Comparison of ENCODE assay signal across 2 cellular contexts in genomic region chr9:137683307-137683864, GRCh38.
TF ChIP-seq lines count a peak whose summit lies in the region.

No MANE protein-coding gene starts in this region.

TF ChIP-seq in HepG2, 621 proteins besides CTCF, POLR2A, EP300 and RAD21:
- TF ChIP-seq MAFK (conservative IDR thresholded peaks at IDR 0.05 in 1 of 2, IDR thresholded peaks at IDR 0.05 in 1 of 2; ENCODE audit: low read length in 2 of 2) (peak in 1 of 2 experiments; percentile 48; a peak in 2 of 4 replicates), MAFF (IDR thresholded peaks at IDR 0.05; ENCODE audit: low read depth, low read length) (0 out of 2 replicates have a peak, but pooled peaks have one; percentile 32), ZNF775 (CRISPR knock-in tag; IDR thresholded peaks at IDR 0.05; ENCODE audit: borderline replicate concordance) (no peak)

TF ChIP-seq in GM12878, 131 proteins besides CTCF, POLR2A, EP300 and RAD21:
- TF ChIP-seq SREBF2 (IDR thresholded peaks at IDR 0.05; ENCODE audit: low read length) (no peak), MEF2B (IDR thresholded peaks at IDR 0.05; ENCODE audit: partially characterized antibody, poor library complexity, severe bottlenecking) (no peak), SMARCA5 (IDR thresholded peaks at IDR 0.05) (no peak), CBFB (IDR thresholded peaks at IDR 0.05; ENCODE audit: low read depth) (no peak), NR2C1 (IDR thresholded peaks at IDR 0.05) (no peak), HDGF (IDR thresholded peaks at IDR 0.05) (no peak), IKZF2 (IDR thresholded peaks at IDR 0.05) (no peak), RCOR1 (conservative IDR thresholded peaks at IDR 0.05; ENCODE audit: low read depth, low read length) (no peak), ETV6 (conservative IDR thresholded peaks at IDR 0.05 in 1 of 2, IDR thresholded peaks at IDR 0.05 in 1 of 2; ENCODE audit: borderline replicate concordance in 1 of 2, low read depth in 1 of 2) (no peak), E2F4 (IDR thresholded peaks at IDR 0.05; ENCODE audit: low read depth, low read length) (no peak), CHD1 (IDR thresholded peaks at IDR 0.05; ENCODE audit: low read depth, low read length) (no peak)
- TF ChIP-seq, protein P1, sequence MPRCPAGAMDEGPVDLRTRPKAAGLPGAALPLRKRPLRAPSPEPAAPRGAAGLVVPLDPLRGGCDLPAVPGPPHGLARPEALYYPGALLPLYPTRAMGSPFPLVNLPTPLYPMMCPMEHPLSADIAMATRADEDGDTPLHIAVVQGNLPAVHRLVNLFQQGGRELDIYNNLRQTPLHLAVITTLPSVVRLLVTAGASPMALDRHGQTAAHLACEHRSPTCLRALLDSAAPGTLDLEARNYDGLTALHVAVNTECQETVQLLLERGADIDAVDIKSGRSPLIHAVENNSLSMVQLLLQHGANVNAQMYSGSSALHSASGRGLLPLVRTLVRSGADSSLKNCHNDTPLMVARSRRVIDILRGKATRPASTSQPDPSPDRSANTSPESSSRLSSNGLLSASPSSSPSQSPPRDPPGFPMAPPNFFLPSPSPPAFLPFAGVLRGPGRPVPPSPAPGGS (IDR thresholded peaks at IDR 0.05; ENCODE audit: borderline replicate concordance, insufficient read depth, low read depth, low read length, poor library complexity, severe bottlenecking) = no peak
